ENCODE assay signal across 37 cellular contexts in the genomic region with DNA sequence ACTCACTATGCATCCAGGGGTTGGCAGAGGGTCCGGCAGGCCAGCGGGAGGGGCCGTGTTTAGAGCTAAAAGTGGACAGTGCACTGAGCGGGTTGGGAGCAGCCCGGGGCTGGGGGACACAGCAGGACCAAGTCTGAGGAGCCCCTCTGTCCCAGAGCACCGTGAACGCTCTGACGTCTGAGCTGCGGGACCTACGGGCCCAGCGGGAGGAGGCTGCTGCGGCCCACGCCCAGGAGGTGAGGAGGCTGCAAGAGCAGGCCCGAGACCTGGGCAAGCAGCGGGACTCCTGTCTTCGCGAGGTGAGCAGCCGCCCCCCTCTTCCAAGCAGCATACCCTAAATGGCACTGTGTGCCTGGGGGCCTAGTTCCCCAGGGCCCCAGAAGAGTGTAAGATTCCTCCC. TPM values are rescaled to one million over a fixed set of nuclear protein-coding genes. Genes with fewer than 3 reads are reported as not detected.
"Had no signal": no experiment of that assay in that cellular context is flagged by ENCODE, and none has a peak within 500 bp of the region (broad histone marks: within the 10 kb centered on the region; RNA-seq: fewer than 3 reads in every experiment).

No MANE protein-coding gene starts in this region.

- H3K9me3 ChIP-seq: MG63 had no signal

- H3K4me3 ChIP-seq: MG63 had no signal

- H3K9ac ChIP-seq: KMS-11 had no signal

- H3K27me3 ChIP-seq: MG63 had no signal

- H3K27ac ChIP-seq: KMS-11 had no signal

- H3K4me2 ChIP-seq: KMS-11 had no signal

- DNase-seq: Karpas-422, Kasumi-1, MG63, MM.1S, MV-4-11, NCI-H1048, NCI-H1092, NCI-H1092 treated with DMSO at 0.1 percent for 48 hours, NCI-H1105, NCI-H1105 treated with DMSO at 0.1 percent for 48 hours, NCI-H1417, NCI-H1417 treated with DMSO at 0.1 percent for 48 hours, NCI-H1436, NCI-H1436 treated with DMSO at 0.1 percent for 48 hours, NCI-H146, NCI-H1694, NCI-H1694 treated with DMSO at 0.1 percent for 48 hours, NCI-H187, NCI-H187 treated with DMSO at 0.1 percent for 48 hours, NCI-H1930, NCI-H2029, NCI-H2029 treated with DMSO at 0.1 percent for 48 hours, NCI-H2081, NCI-H2081 treated with DMSO at 0.1 percent for 48 hours, NCI-H2107, NCI-H2171, NCI-H2171 treated with DMSO at 0.1 percent for 48 hours, NCI-H2227 treated with DMSO at 0.1 percent for 48 hours, NCI-H226, NCI-H345, NCI-H446, NCI-H446 treated with DMSO at 0.1 percent for 48 hours, NCI-H510A, NCI-H510A treated with DMSO at 0.1 percent for 48 hours had no signal

- H3K36me3 ChIP-seq: MG63 had no signal

RNA-seq across cellular contexts. Expression of a gene that starts 58.8 kb away (rescaled TPM):
- total RNA-seq: LHCN-M2, M059J had no signal
